3 cellular contexts compared by ENCODE assay signal in the genomic region with DNA sequence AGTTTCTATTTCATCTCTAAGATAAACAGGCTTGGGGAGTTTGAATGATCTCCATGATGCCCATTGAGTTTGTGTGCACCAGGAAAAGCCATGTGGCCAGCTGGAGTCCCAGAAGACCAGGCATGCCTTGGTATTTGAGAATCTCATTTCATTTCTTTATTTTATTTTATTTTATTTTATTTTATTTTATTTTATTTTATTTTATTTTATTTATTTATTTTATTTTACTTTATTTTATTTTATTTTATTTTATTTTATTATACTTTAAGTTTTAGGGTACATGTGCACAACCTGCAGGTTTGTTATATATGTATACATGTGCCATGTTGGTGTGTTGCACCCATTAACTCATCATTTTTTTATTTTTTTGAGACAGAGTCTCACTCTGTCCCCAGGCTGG. TPM values are rescaled to one million over a fixed set of nuclear protein-coding genes. Genes with fewer than 3 reads are reported as not detected.
"Had no signal": no experiment of that assay in that cellular context is flagged by ENCODE, and none has a peak within 500 bp of the region (broad histone marks: within the 10 kb centered on the region; RNA-seq: fewer than 3 reads in every experiment).

No MANE protein-coding gene starts in this region.

RNA-seq across cellular contexts. Expression of gene MRAP2, which starts 51.1 kb away (rescaled TPM):
- total RNA-seq: naive thymus-derived CD8-positive, alpha-beta T cell; natural killer cell; natural killer cell treated with Interleukin-12 subunit alpha and Interleukin-12 subunit beta and Interleukin-15 and Interleukin-18, amount 100 ng/mL, for 72 hours had no signal
- polyA plus RNA-seq: naive thymus-derived CD8-positive, alpha-beta T cell had no signal
